Comparison of ENCODE assay signal across 14 cellular contexts in the genomic region with DNA sequence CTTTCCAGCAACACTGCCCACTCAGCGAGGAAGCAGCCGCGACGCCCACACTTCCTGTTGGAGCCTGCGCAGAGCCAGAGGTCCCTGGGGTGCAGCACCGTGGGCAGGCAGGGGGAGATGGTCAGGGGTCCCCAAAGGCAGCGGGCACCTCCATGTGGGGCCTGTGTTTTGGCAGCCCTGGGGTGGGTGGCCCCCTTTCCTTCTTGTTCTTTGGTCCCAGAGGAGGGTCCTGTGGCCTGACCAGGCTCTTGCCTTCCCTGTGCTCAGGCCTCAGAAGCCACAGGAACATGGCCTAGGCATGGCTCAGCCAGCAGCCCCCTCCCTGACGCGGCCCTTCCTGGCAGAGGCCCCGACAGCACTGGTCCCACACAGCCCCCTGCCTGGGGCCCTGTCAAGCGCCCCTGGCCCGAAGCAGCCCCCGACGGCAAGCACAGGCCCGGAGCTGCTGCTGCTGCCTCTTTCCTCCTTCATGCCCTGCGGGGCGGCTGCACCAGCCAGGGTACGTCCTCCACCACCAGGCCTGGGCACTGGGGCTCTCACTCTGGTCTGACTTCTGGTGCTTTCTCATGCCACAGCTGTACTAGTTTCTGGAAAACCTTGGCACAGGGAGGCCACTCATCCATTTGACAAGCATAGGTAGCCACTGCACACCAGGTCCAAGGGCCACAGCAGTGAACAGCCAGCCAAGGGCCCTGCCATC. TPM values are rescaled to one million over a fixed set of nuclear protein-coding genes. Genes with fewer than 3 reads are reported as not detected.
DNase-seq lines count a peak whose midpoint lies in the region; ATAC-seq and TF ChIP-seq lines count a peak whose summit lies in the region.
"Had no signal": no experiment of that assay in that cellular context is flagged by ENCODE, and none has a peak within 500 bp of the region (broad histone marks: within the 10 kb centered on the region; RNA-seq: fewer than 3 reads in every experiment).

No MANE protein-coding gene starts in this region.

- H3K9me2 ChIP-seq in hepatocyte (replicated peaks; ENCODE audit: insufficient read depth): no peaks in the 10 kb centered on the region

- TF ChIP-seq CTCF in WTC11 (IDR thresholded peaks at IDR 0.05) (no peak), hepatocyte (IDR thresholded peaks at IDR 0.05; ENCODE audit: poor library complexity) (no peak)

- H4K20me1 ChIP-seq in hepatocyte (ENCODE audit: insufficient read depth, poor library complexity, severe bottlenecking): no peaks in the 10 kb centered on the region

- no peak overlapping the region for H3K4me3 Mint-ChIP-seq in WTC11
- H3K4me3 Mint-ChIP-seq in immature natural killer cell: no peak overlapping the region
- peak overlapping the region in 1 of 2 donors; percentile 8 for H3K4me3 Mint-ChIP-seq in stimulated activated naive CD8-positive, alpha-beta T cell treated with anti-CD3 and anti-CD28 coated beads, Interleukin-15, amount 100 ng/mL, for 72 hours

- H3K27me3 Mint-ChIP-seq in WTC11 (ENCODE audit: low read depth) (no peaks in the 10 kb centered on the region), immature natural killer cell (ENCODE audit: low read depth in 3 of 3) (peaks cover 2 to 9% (median 3%) of the 10 kb centered on the region in 3 donors)
- H3K27me3 Mint-ChIP-seq in stimulated activated naive CD8-positive, alpha-beta T cell treated with anti-CD3 and anti-CD28 coated beads, Interleukin-15, amount 100 ng/mL, for 72 hours: no peaks in the 10 kb centered on the region

- H3K4me2 ChIP-seq in hepatocyte: no peak overlapping the region

- no peak overlapping the region for H3K27ac ChIP-seq in hepatocyte

- POLR2A ChIA-PET in WTC11 (lab: Charles Lee): no interaction called here

- H3K36me3 Mint-ChIP-seq in WTC11 (peaks cover 18% of the 10 kb centered on the region), immature natural killer cell (peaks cover 0 to 9% (median 0%) of the 10 kb centered on the region in 3 donors)

- CTCF ChIA-PET in WTC11 (lab: Charles Lee): interaction anchor here (1.4 to 2.9 kb wide), 3 partner anchors 10 to 163 kb away, joined by 5 to 10 read pairs (median 6); no protein-coding TSS in a partner anchor

- DNase-seq in Right ventricle myocardium inferior (ENCODE audit: missing footprints) (peak; percentile 66), cardiac septum (ENCODE audit: low spot score) (no peak), WTC11 (ENCODE audit: low spot score) (no peak), immature natural killer cell (no peak), iPS-NIHi11 (ENCODE audit: low spot score) (no peak), NCI-H2081 treated with DMSO at 0.1 percent for 48 hours (lab: John Stamatoyannopoulos, UW) (no peak), hepatocyte (ENCODE audit: low spot score) (no peak)
- DNase-seq in stimulated activated naive CD8-positive, alpha-beta T cell treated with anti-CD3 and anti-CD28 coated beads, Interleukin-15, amount 100 ng/mL, for 72 hours: no peak
- DNase-seq: activated CD8-positive, alpha-beta memory T cell treated with anti-CD3 and anti-CD28 coated beads for 24 hours; NCI-H1930; NCI-H774; stimulated activated CD4-positive, alpha-beta T cell treated with anti-CD3 and anti-CD28 coated beads, Interleukin-2, amount 100 ng/mL, for 24 hours; T-helper 9 cell had no signal

- H2AFZ ChIP-seq in hepatocyte: no peak overlapping the region

- 98% methylated on average over 18 of the region's 18 CpGs for WGBS in hepatocyte (ENCODE audit: low lambda C conversion rate, missing lambda C conversion rate)

- no peaks in the 10 kb centered on the region for H3K9me3 ChIP-seq in hepatocyte (ENCODE audit: low read depth)
- H3K9me3 ChIP-seq: mucosa of descending colon had no signal

- H3K4me1 ChIP-seq in hepatocyte (ENCODE audit: insufficient read depth): peaks cover 7% of the 10 kb centered on the region

- H3K36me3 ChIP-seq in hepatocyte (replicated peaks; ENCODE audit: insufficient read depth, low read depth): no peaks in the 10 kb centered on the region

- H3K4me3 ChIP-seq in hepatocyte: no peak overlapping the region
- H3K4me3 ChIP-seq: mucosa of descending colon had no signal

- no peaks in the 10 kb centered on the region for H3K79me2 ChIP-seq in hepatocyte

- intact Hi-C loops in Right ventricle myocardium inferior (cut with DNase I): no loop called here
- intact Hi-C loops in cardiac septum (cut with DNase I): no loop called here

- ATAC-seq in Right ventricle myocardium inferior: no peak
- no peak for ATAC-seq in WTC11
- no peak for ATAC-seq in stimulated activated naive CD8-positive, alpha-beta T cell treated with anti-CD3 and anti-CD28 coated beads, Interleukin-15, amount 100 ng/mL, for 72 hours
- ATAC-seq: mucosa of descending colon had no signal

- H3K27ac Mint-ChIP-seq in WTC11: peak overlapping the region; percentile 90; the same call in 1 of the 2 replicates
- peak overlapping the region in 5 of 6 donors; percentile 53 to 83 (median 65) for H3K27ac Mint-ChIP-seq in immature natural killer cell
- peak overlapping the region; percentile 95 to 96 for H3K27ac Mint-ChIP-seq in stimulated activated naive CD8-positive, alpha-beta T cell treated with anti-CD3 and anti-CD28 coated beads, Interleukin-15, amount 100 ng/mL, for 72 hours

- H3K4me1 Mint-ChIP-seq in WTC11 (no peaks in the 10 kb centered on the region), immature natural killer cell (peaks cover 13 to 16% of the 10 kb centered on the region in 2 donors)
- peaks cover 56% of the 10 kb centered on the region for H3K4me1 Mint-ChIP-seq in stimulated activated naive CD8-positive, alpha-beta T cell treated with anti-CD3 and anti-CD28 coated beads, Interleukin-15, amount 100 ng/mL, for 72 hours

- H3K9me3 Mint-ChIP-seq in WTC11 (no peaks in the 10 kb centered on the region), immature natural killer cell (no peaks in the 10 kb centered on the region)
- H3K9me3 Mint-ChIP-seq in stimulated activated naive CD8-positive, alpha-beta T cell treated with anti-CD3 and anti-CD28 coated beads, Interleukin-15, amount 100 ng/mL, for 72 hours: no peaks in the 10 kb centered on the region

- H3K27me3 ChIP-seq in hepatocyte: no peaks in the 10 kb centered on the region

TF ChIP-seq in WTC11, 78 proteins besides CTCF, POLR2A, EP300 and RAD21:
- TF ChIP-seq SOX15 (CRISPR knock-in tag; IDR thresholded peaks at IDR 0.05) (no peak), EMX1 (CRISPR knock-in tag; IDR thresholded peaks at IDR 0.05) (no peak)
- TF ChIP-seq, protein P1, sequence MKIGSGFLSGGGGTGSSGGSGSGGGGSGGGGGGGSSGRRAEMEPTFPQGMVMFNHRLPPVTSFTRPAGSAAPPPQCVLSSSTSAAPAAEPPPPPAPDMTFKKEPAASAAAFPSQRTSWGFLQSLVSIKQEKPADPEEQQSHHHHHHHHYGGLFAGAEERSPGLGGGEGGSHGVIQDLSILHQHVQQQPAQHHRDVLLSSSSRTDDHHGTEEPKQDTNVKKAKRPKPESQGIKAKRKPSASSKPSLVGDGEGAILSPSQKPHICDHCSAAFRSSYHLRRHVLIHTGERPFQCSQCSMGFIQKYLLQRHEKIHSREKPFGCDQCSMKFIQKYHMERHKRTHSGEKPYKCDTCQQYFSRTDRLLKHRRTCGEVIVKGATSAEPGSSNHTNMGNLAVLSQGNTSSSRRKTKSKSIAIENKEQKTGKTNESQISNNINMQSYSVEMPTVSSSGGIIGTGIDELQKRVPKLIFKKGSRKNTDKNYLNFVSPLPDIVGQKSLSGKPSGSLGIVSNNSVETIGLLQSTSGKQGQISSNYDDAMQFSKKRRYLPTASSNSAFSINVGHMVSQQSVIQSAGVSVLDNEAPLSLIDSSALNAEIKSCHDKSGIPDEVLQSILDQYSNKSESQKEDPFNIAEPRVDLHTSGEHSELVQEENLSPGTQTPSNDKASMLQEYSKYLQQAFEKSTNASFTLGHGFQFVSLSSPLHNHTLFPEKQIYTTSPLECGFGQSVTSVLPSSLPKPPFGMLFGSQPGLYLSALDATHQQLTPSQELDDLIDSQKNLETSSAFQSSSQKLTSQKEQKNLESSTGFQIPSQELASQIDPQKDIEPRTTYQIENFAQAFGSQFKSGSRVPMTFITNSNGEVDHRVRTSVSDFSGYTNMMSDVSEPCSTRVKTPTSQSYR (CRISPR knock-in tag; IDR thresholded peaks at IDR 0.05): no peak
- TF ChIP-seq, protein P2, sequence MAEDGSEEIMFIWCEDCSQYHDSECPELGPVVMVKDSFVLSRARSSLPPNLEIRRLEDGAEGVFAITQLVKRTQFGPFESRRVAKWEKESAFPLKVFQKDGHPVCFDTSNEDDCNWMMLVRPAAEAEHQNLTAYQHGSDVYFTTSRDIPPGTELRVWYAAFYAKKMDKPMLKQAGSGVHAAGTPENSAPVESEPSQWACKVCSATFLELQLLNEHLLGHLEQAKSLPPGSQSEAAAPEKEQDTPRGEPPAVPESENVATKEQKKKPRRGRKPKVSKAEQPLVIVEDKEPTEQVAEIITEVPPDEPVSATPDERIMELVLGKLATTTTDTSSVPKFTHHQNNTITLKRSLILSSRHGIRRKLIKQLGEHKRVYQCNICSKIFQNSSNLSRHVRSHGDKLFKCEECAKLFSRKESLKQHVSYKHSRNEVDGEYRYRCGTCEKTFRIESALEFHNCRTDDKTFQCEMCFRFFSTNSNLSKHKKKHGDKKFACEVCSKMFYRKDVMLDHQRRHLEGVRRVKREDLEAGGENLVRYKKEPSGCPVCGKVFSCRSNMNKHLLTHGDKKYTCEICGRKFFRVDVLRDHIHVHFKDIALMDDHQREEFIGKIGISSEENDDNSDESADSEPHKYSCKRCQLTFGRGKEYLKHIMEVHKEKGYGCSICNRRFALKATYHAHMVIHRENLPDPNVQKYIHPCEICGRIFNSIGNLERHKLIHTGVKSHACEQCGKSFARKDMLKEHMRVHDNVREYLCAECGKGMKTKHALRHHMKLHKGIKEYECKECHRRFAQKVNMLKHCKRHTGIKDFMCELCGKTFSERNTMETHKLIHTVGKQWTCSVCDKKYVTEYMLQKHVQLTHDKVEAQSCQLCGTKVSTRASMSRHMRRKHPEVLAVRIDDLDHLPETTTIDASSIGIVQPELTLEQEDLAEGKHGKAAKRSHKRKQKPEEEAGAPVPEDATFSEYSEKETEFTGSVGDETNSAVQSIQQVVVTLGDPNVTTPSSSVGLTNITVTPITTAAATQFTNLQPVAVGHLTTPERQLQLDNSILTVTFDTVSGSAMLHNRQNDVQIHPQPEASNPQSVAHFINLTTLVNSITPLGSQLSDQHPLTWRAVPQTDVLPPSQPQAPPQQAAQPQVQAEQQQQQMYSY (CRISPR knock-in tag; IDR thresholded peaks at IDR 0.05): no peak
TF ChIP-seq in WTC11: peak in this region for 0.

RNA-seq across cellular contexts. Expression of a gene that starts 47.1 kb away (rescaled TPM):
- 18.4 TPM for total RNA-seq in Right ventricle myocardium inferior
- 20.2 TPM for total RNA-seq in cardiac septum
- 49.4 to 55.7 TPM (median 50.3 TPM) in 3 replicates for total RNA-seq in WTC11 (2021)
- 10 to 100 TPM; 16.3 to 34.8 (median 25.3) TPM for polyA plus RNA-seq in immature natural killer cell
- 46.2 and 54.7 TPM in 2 replicates for total RNA-seq in hepatocyte
- polyA plus RNA-seq in hepatocyte: 62.9 and 64.0 TPM in 2 replicates
